ENCODE assay signal across 8 cellular contexts in genomic region chr19:40778865-40779284, GRCh38. TPM values are rescaled to one million over a fixed set of nuclear protein-coding genes. Genes with fewer than 3 reads are reported as not detected.
A peak's percentile ranks its signal among the peaks of the same experiment; 100 is the strongest.
DNase-seq lines count a peak whose midpoint lies in the region; ATAC-seq, FAIRE-seq and TF ChIP-seq lines count a peak whose summit lies in the region.

No MANE protein-coding gene starts in this region.

- H3K4ac ChIP-seq in trophoblast cell (ENCODE audit: low read depth, low read length): no peak overlapping the region

- peak overlapping the region; percentile 82 for H3K4me3 ChIP-seq in trophoblast cell (ENCODE audit: low read depth, low read length)

- no peak for ATAC-seq in left colon
- no peak for ATAC-seq in GM18505 (IDR thresholded peaks at IDR 0.05; ENCODE audit: unreplicated experiment)

- H3K4me2 ChIP-seq in trophoblast cell (ENCODE audit: low read length): peak overlapping the region; percentile 71

- TF ChIP-seq POLR2A in GM18505 (IDR thresholded peaks at IDR 0.05; ENCODE audit: borderline replicate concordance, extremely low read depth, insufficient read depth, insufficient read length): no peak

- H4K12ac ChIP-seq in trophoblast cell (ENCODE audit: low read depth, low read length): peak overlapping the region; percentile 2

- no peak overlapping the region for H2BK120ac ChIP-seq in trophoblast cell (ENCODE audit: insufficient read depth, low read length, poor library complexity)

- peak; percentile 47 for DNase-seq in ELR (ENCODE audit: low read depth)
- peak; percentile 4 for DNase-seq in RCC 7860 (ENCODE audit: low spot score)
- no peak for DNase-seq in epithelial cell of prostate (ENCODE audit: low read depth, low spot score)
- peak in 1 of 2 donors; percentile 41 for DNase-seq in trophoblast cell
- no peak for DNase-seq in left colon
- no peak for DNase-seq in GM19240 (ENCODE audit: insufficient read length, low spot score)
- no peak for DNase-seq in NCI-H748 (lab: John Stamatoyannopoulos, UW; ENCODE audit: unreplicated experiment)

- H3K27me3 ChIP-seq in trophoblast cell (ENCODE audit: insufficient read depth, low read length): no peaks in the 10 kb centered on the region

- no peak overlapping the region for H3K18ac ChIP-seq in trophoblast cell (ENCODE audit: low read length)

- no peak overlapping the region for H2AFZ ChIP-seq in trophoblast cell (ENCODE audit: insufficient read depth, low read length, poor library complexity)

- no CpG with 5 or more reads among the region's 5 CpGs for WGBS in trophoblast cell (ENCODE audit: extremely low coverage, insufficient coverage, insufficient read length)

- H3K14ac ChIP-seq in trophoblast cell (ENCODE audit: low read length): no peak overlapping the region

- H3K4me1 ChIP-seq in trophoblast cell (ENCODE audit: control insufficient read depth in 1 of 2, insufficient read depth in 2 of 2, low read length in 2 of 2): peaks cover 12 to 16% of the 10 kb centered on the region in 2 experiments

- no peak for FAIRE-seq in RCC 7860 (lab: Jason Lieb, UNC)

- H3K27ac ChIP-seq in epithelial cell of prostate (peak overlapping the region; percentile 96), trophoblast cell (ENCODE audit: low read depth, low read length) (no peak overlapping the region)

- peaks cover 18% of the 10 kb centered on the region for H3K79me1 ChIP-seq in trophoblast cell (ENCODE audit: low read length)

- H2AK5ac ChIP-seq in trophoblast cell (ENCODE audit: low read length): no peak overlapping the region

- H3K36me3 ChIP-seq in trophoblast cell (ENCODE audit: control insufficient read depth in 1 of 2, insufficient read depth in 2 of 2, low read length in 2 of 2): peaks cover 2 to 5% of the 10 kb centered on the region in 2 experiments

- H3K9me3 ChIP-seq in trophoblast cell (ENCODE audit: insufficient read depth, low read depth, low read length): no peaks in the 10 kb centered on the region

- intact Hi-C loops in left colon (cut with DNase I, micrococcal nuclease): no loop called here

- peak overlapping the region; percentile 96 for H4K8ac ChIP-seq in trophoblast cell (ENCODE audit: low read depth, low read length)

- H4K91ac ChIP-seq in trophoblast cell (ENCODE audit: low read depth, low read length): no peak overlapping the region

- no peak overlapping the region for H2BK12ac ChIP-seq in trophoblast cell (ENCODE audit: low read length)

- peaks cover 2% of the 10 kb centered on the region for H3K79me2 ChIP-seq in trophoblast cell (ENCODE audit: control insufficient read depth, insufficient read depth, low read length, poor library complexity)

- H3K23ac ChIP-seq in trophoblast cell (ENCODE audit: low read length): no peak overlapping the region

- no peak overlapping the region for H3K9ac ChIP-seq in trophoblast cell (ENCODE audit: low read length)

- no peak overlapping the region for H2BK5ac ChIP-seq in trophoblast cell (ENCODE audit: low read depth, low read length, poor library complexity)

RNA-seq across cellular contexts. Expression of gene RAB4B, which starts 0.8 kb away (rescaled TPM):
- polyA plus RNA-seq in trophoblast cell (2013): 16.0 and 16.2 TPM in 2 replicates
- 10 to 100 TPM; 65.9 to 67.9 TPM for total RNA-seq in left colon

RNA-seq across cellular contexts. Expression of gene MIA, which starts 3.6 kb away (rescaled TPM):
- polyA plus RNA-seq in trophoblast cell (2013): 2.0 and 2.1 TPM in 2 replicates
- total RNA-seq in left colon: 1 to 10 TPM in 1 of 2 donors, not detected in 1; 1.7 TPM

RNA-seq across cellular contexts. Expression of gene EGLN2, which starts 20.1 kb away (rescaled TPM):
- 84.0 and 84.3 TPM in 2 replicates for polyA plus RNA-seq in trophoblast cell (2013)
- total RNA-seq in left colon: 10 to 100 TPM; 95.3 to 96.9 TPM

RNA-seq across cellular contexts. Expression of gene SNRPA, which starts 27.9 kb away (rescaled TPM):
- polyA plus RNA-seq in trophoblast cell (2013): 159 and 164 TPM in 2 replicates
- total RNA-seq in left colon: 10 to 100 TPM; 43.4 to 68.0 TPM

RNA-seq across cellular contexts. Expression of gene ACTMAP, which starts 28.6 kb away (rescaled TPM):
- 7.5 and 8.6 TPM in 2 replicates for polyA plus RNA-seq in trophoblast cell (2013)
- total RNA-seq in left colon: 10 to 100 TPM; 12.1 to 12.4 TPM

Comparison
In these comparisons a context has a peak if more than half of its experiments do, and no peak if none do; other contexts are left out.
1. DNase-seq: peak in ELR (single experiment) and RCC 7860 (single experiment); none in epithelial cell of prostate (single experiment), left colon (0 of 2), GM19240 (single experiment) and NCI-H748 (single experiment).